Comparison of ENCODE assay signal across 1 cellular context in genomic region chr2:189261431-189261841, GRCh38.
TF ChIP-seq lines count a peak whose summit lies in the region.

No MANE protein-coding gene starts in this region.

TF ChIP-seq in WTC11, 78 proteins besides CTCF, POLR2A, EP300 and RAD21 (continued from another document):
- TF ChIP-seq ZNF532 (CRISPR knock-in tag; IDR thresholded peaks at IDR 0.05; ENCODE audit: borderline replicate concordance): no peak
- TF ChIP-seq ZNF671 (CRISPR knock-in tag; IDR thresholded peaks at IDR 0.05): no peak
